ENCODE assay signal across 16 cellular contexts in genomic region chr7:44109991-44110390, GRCh38. TPM values are rescaled to one million over a fixed set of nuclear protein-coding genes. Genes with fewer than 3 reads are reported as not detected.
DNase-seq lines count a peak whose midpoint lies in the region; ATAC-seq and TF ChIP-seq lines count a peak whose summit lies in the region.
"Had no signal": no experiment of that assay in that cellular context is flagged by ENCODE, and none has a peak within 500 bp of the region (broad histone marks: within the 10 kb centered on the region; RNA-seq: fewer than 3 reads in every experiment).

No MANE protein-coding gene starts in this region.

- H3K4me1 ChIP-seq in ascending aorta (peaks cover 32 to 53% of the 10 kb centered on the region in 2 donors), mesenchymal stem cell (ENCODE audit: control insufficient read depth, insufficient read depth, low read depth, low read length) (peaks cover 54% of the 10 kb centered on the region), thoracic aorta (ENCODE audit: control insufficient read depth in 1 of 2, low read depth in 2 of 2) (peaks cover 30 to 91% of the 10 kb centered on the region in 2 donors), foreskin keratinocyte (no peaks in the 10 kb centered on the region)

- peak overlapping the region; percentile 19 for H4K91ac ChIP-seq in mesenchymal stem cell (ENCODE audit: low read length)

- H2BK5ac ChIP-seq in mesenchymal stem cell (ENCODE audit: low read depth, low read length, poor library complexity, severe bottlenecking), result no peak overlapping the region

- intact Hi-C loops in ascending aorta (cut with DNase I), result no loop called here

- peaks cover 5% of the 10 kb centered on the region for H3K27me3 Mint-ChIP-seq in activated T-cell treated with anti-CD3 and anti-CD28 coated beads, Interleukin-2, amount 50 U/mL, for 24 hours
- H3K27me3 Mint-ChIP-seq in activated T-cell treated with anti-CD3 and anti-CD28 coated beads, Interleukin-2, amount 50 U/mL, for 72 hours (ENCODE audit: low read depth), result no peaks in the 10 kb centered on the region

- H4K8ac ChIP-seq in mesenchymal stem cell (ENCODE audit: low read length), result no peak overlapping the region

- no peak overlapping the region for H2BK15ac ChIP-seq in mesenchymal stem cell (ENCODE audit: low read depth, poor library complexity, severe bottlenecking)

- no peak overlapping the region for H3K18ac ChIP-seq in mesenchymal stem cell (ENCODE audit: low read depth in 1 of 2, low read length in 2 of 2)

- peak overlapping the region; percentile 18 for H3K27ac Mint-ChIP-seq in activated T-cell treated with anti-CD3 and anti-CD28 coated beads, Interleukin-2, amount 50 U/mL, for 24 hours
- H3K27ac Mint-ChIP-seq in activated T-cell treated with anti-CD3 and anti-CD28 coated beads, Interleukin-2, amount 50 U/mL, for 72 hours, result no peak overlapping the region
- H3K27ac Mint-ChIP-seq: CD4-positive, alpha-beta T cell; GM23338; H9 had no signal

- no peak overlapping the region for H2BK12ac ChIP-seq in mesenchymal stem cell (ENCODE audit: low read length in 2 of 2)

- H2AK5ac ChIP-seq in mesenchymal stem cell (ENCODE audit: low read length, severe bottlenecking), result no peak overlapping the region

- H3K9me3 Mint-ChIP-seq in activated T-cell treated with anti-CD3 and anti-CD28 coated beads, Interleukin-2, amount 50 U/mL, for 24 hours, result no peaks in the 10 kb centered on the region
- H3K9me3 Mint-ChIP-seq in activated T-cell treated with anti-CD3 and anti-CD28 coated beads, Interleukin-2, amount 50 U/mL, for 72 hours, result no peaks in the 10 kb centered on the region
- H3K9me3 Mint-ChIP-seq: CD4-positive, alpha-beta T cell; GM23338; H9 had no signal

- no peak for ATAC-seq in activated T-cell treated with anti-CD3 and anti-CD28 coated beads, Interleukin-2, amount 50 U/mL, for 72 hours (replicated peaks in 1 of 2)
- ATAC-seq in thoracic aorta (ENCODE audit: insufficient number of reproducible peaks, low FRiP score, low read depth) (no peak), HG02981 (IDR thresholded peaks at IDR 0.05; ENCODE audit: unreplicated experiment) (no peak), foreskin keratinocyte (no peak)
- ATAC-seq: GM23338 had no signal

- H3K36me3 Mint-ChIP-seq in activated T-cell treated with anti-CD3 and anti-CD28 coated beads, Interleukin-2, amount 50 U/mL, for 24 hours (ENCODE audit: low read depth), result peaks cover 63% of the 10 kb centered on the region
- no peaks in the 10 kb centered on the region for H3K36me3 Mint-ChIP-seq in activated T-cell treated with anti-CD3 and anti-CD28 coated beads, Interleukin-2, amount 50 U/mL, for 72 hours (ENCODE audit: insufficient read depth in 2 of 2)

- H3K4me2 ChIP-seq in mesenchymal stem cell (ENCODE audit: low read length, poor library complexity, severe bottlenecking), result no peak overlapping the region
- H3K4me2 ChIP-seq: BLaER1 treated with 17β-estradiol and CSF1 and Interleukin-3, amounts not matched to agents 10 nM and 100 nM; GM23338 had no signal

- H3K4me3 Mint-ChIP-seq in activated T-cell treated with anti-CD3 and anti-CD28 coated beads, Interleukin-2, amount 50 U/mL, for 24 hours, result no peak overlapping the region
- no peak overlapping the region for H3K4me3 Mint-ChIP-seq in activated T-cell treated with anti-CD3 and anti-CD28 coated beads, Interleukin-2, amount 50 U/mL, for 72 hours
- H3K4me3 Mint-ChIP-seq: CD4-positive, alpha-beta T cell; GM23338; H9 had no signal

- no peak overlapping the region for H3K4ac ChIP-seq in mesenchymal stem cell (ENCODE audit: low read depth in 1 of 2, low read length in 2 of 2)

- TF ChIP-seq CTCF in ascending aorta (IDR thresholded peaks at IDR 0.05) (no peak), thoracic aorta (IDR thresholded peaks at IDR 0.05) (no peak), foreskin keratinocyte (conservative IDR thresholded peaks at IDR 0.05) (no peak)

- H3K9ac ChIP-seq in mesenchymal stem cell (ENCODE audit: low read length), result no peak overlapping the region
- H3K9ac ChIP-seq: BLaER1 treated with 17β-estradiol and CSF1 and Interleukin-3, amounts not matched to agents 10 nM and 100 nM had no signal

- no peak for DNase-seq in activated T-cell treated with anti-CD3 and anti-CD28 coated beads, Interleukin-2, amount 50 U/mL, for 24 hours
- no peak for DNase-seq in activated T-cell treated with anti-CD3 and anti-CD28 coated beads, Interleukin-2, amount 50 U/mL, for 72 hours
- no peak for DNase-seq in ascending aorta (ENCODE audit: low spot score in 2 of 2)
- no peak for DNase-seq in mesenchymal stem cell
- DNase-seq in thoracic aorta (ENCODE audit: low spot score), result no peak
- DNase-seq in NCI-H2029 (lab: John Stamatoyannopoulos, UW), result no peak
- no peak for DNase-seq in foreskin keratinocyte
- DNase-seq: AML-193; Calu3; CD4-positive, alpha-beta T cell; DMS 273 treated with DMSO at 0.1 percent for 48 hours; H9 had no signal

- H3K27ac ChIP-seq in ascending aorta, result peak overlapping the region; percentile 99 to 100
- no peak overlapping the region for H3K27ac ChIP-seq in mesenchymal stem cell (ENCODE audit: low read length, poor library complexity, severe bottlenecking)
- peak overlapping the region; percentile 99 to 100 for H3K27ac ChIP-seq in thoracic aorta
- H3K27ac ChIP-seq in foreskin keratinocyte, result no peak overlapping the region
- H3K27ac ChIP-seq: BLaER1 treated with 17β-estradiol and CSF1 and Interleukin-3, amounts not matched to agents 10 nM and 100 nM had no signal

- H3K9me3 ChIP-seq in ascending aorta, result no peaks in the 10 kb centered on the region
- H3K9me3 ChIP-seq in mesenchymal stem cell (ENCODE audit: control insufficient read depth, low read length), result no peaks in the 10 kb centered on the region
- no peaks in the 10 kb centered on the region for H3K9me3 ChIP-seq in thoracic aorta
- H3K9me3 ChIP-seq: BLaER1 treated with 17β-estradiol and CSF1 and Interleukin-3, amounts not matched to agents 10 nM and 100 nM had no signal

- WGBS in mesenchymal stem cell, result 96% methylated on average over 18 of the region's 18 CpGs

- no peak overlapping the region for H3K23ac ChIP-seq in mesenchymal stem cell (ENCODE audit: low read length in 2 of 2)

- H3K14ac ChIP-seq in mesenchymal stem cell (ENCODE audit: low read length in 2 of 2), result no peak overlapping the region

- H3K27me3 ChIP-seq in ascending aorta (no peaks in the 10 kb centered on the region), mesenchymal stem cell (ENCODE audit: control insufficient read depth in 1 of 2, insufficient read depth in 1 of 2, low read length in 2 of 2) (no peaks in the 10 kb centered on the region), thoracic aorta (replicated peaks; ENCODE audit: insufficient read depth) (no peaks in the 10 kb centered on the region), foreskin keratinocyte (no peaks in the 10 kb centered on the region)
- H3K27me3 ChIP-seq: BLaER1 treated with 17β-estradiol and CSF1 and Interleukin-3, amounts not matched to agents 10 nM and 100 nM had no signal

- peaks cover 82 to 91% of the 10 kb centered on the region in 2 donors for H3K36me3 ChIP-seq in ascending aorta
- peaks cover 82 to 91% of the 10 kb centered on the region in 2 experiments for H3K36me3 ChIP-seq in mesenchymal stem cell (ENCODE audit: control insufficient read depth in 1 of 2, insufficient read depth in 2 of 2, low read depth in 1 of 2, low read length in 2 of 2)
- H3K36me3 ChIP-seq in thoracic aorta, result peaks cover 67% of the 10 kb centered on the region

- H3K79me1 ChIP-seq in mesenchymal stem cell (replicated peaks; ENCODE audit: low read length, poor library complexity, severe bottlenecking), result peaks cover 18% of the 10 kb centered on the region

- no peak overlapping the region for H2AFZ ChIP-seq in mesenchymal stem cell (ENCODE audit: low read depth, low read length)
- H2AFZ ChIP-seq: GM23338 had no signal

- H2BK120ac ChIP-seq in mesenchymal stem cell (ENCODE audit: low read depth, low read length), result no peak overlapping the region

- H3K4me1 Mint-ChIP-seq in activated T-cell treated with anti-CD3 and anti-CD28 coated beads, Interleukin-2, amount 50 U/mL, for 24 hours (ENCODE audit: low read depth), result peaks cover 10% of the 10 kb centered on the region
- H3K4me1 Mint-ChIP-seq in activated T-cell treated with anti-CD3 and anti-CD28 coated beads, Interleukin-2, amount 50 U/mL, for 72 hours (ENCODE audit: low read depth), result peaks cover 12% of the 10 kb centered on the region

- H3K4me3 ChIP-seq in ascending aorta, result peak overlapping the region in 1 of 2 donors; percentile 6
- H3K4me3 ChIP-seq in mesenchymal stem cell (ENCODE audit: insufficient read depth in 1 of 2, low read depth in 1 of 2, low read length in 2 of 2), result no peak overlapping the region
- H3K4me3 ChIP-seq in thoracic aorta, result no peak overlapping the region
- H3K4me3 ChIP-seq: BLaER1 treated with 17β-estradiol and CSF1 and Interleukin-3, amounts not matched to agents 10 nM and 100 nM; GM23338 had no signal

RNA-seq across cellular contexts. Expression of gene AEBP1, which starts 5.8 kb away (rescaled TPM):
- 10 to 100 TPM; 18.1 to 18.4 TPM for total RNA-seq in activated T-cell treated with anti-CD3 and anti-CD28 coated beads, Interleukin-2, amount 50 U/mL, for 72 hours
- total RNA-seq in ascending aorta (1,349 TPM), thoracic aorta (1,000 to 10,000 TPM; 1,006 to 1,415 TPM), foreskin keratinocyte (7.3 and 11.6 TPM in 2 replicates)
- polyA plus RNA-seq in mesenchymal stem cell (2013, experiment 1 of 2), result 95.5 TPM
- polyA plus RNA-seq in mesenchymal stem cell (2013, experiment 2 of 2), result 88.2 TPM
- polyA plus RNA-seq in foreskin keratinocyte, result 7.9 and 15.5 TPM in 2 replicates
- total RNA-seq: Calu3 had no signal

RNA-seq across cellular contexts. Expression of gene POLD2, which starts 13.4 kb away (rescaled TPM):
- 100 to 1,000 TPM; 101 to 138 TPM for total RNA-seq in activated T-cell treated with anti-CD3 and anti-CD28 coated beads, Interleukin-2, amount 50 U/mL, for 72 hours
- 97.0 TPM for total RNA-seq in ascending aorta
- 59.3 TPM for polyA plus RNA-seq in mesenchymal stem cell (2013, experiment 1 of 2)
- polyA plus RNA-seq in mesenchymal stem cell (2013, experiment 2 of 2), result 56.2 TPM
- 10 to 100 TPM; 38.7 to 43.8 TPM for total RNA-seq in thoracic aorta
- 183 and 206 TPM in 2 replicates for total RNA-seq in foreskin keratinocyte
- polyA plus RNA-seq in foreskin keratinocyte, result 235 and 262 TPM in 2 replicates

RNA-seq across cellular contexts. Expression of gene POLM, which starts 27.7 kb away (rescaled TPM):
- total RNA-seq in activated T-cell treated with anti-CD3 and anti-CD28 coated beads, Interleukin-2, amount 50 U/mL, for 72 hours, result 10 to 100 TPM; 40.2 to 46.0 TPM
- total RNA-seq in ascending aorta (58.8 TPM), thoracic aorta (10 to 100 TPM; 70.0 to 78.7 TPM), foreskin keratinocyte (11.1 and 11.9 TPM in 2 replicates)
- 6.5 TPM for polyA plus RNA-seq in mesenchymal stem cell (2013, experiment 1 of 2)
- polyA plus RNA-seq in mesenchymal stem cell (2013, experiment 2 of 2), result 5.7 TPM
- polyA plus RNA-seq in foreskin keratinocyte, result 9.6 and 9.8 TPM in 2 replicates

RNA-seq across cellular contexts. Expression of gene MYL7, which starts 31.1 kb away (rescaled TPM):
- total RNA-seq in activated T-cell treated with anti-CD3 and anti-CD28 coated beads, Interleukin-2, amount 50 U/mL, for 72 hours, result not detected
- not detected for total RNA-seq in ascending aorta
- not detected for polyA plus RNA-seq in mesenchymal stem cell (2013, experiment 1 of 2)
- polyA plus RNA-seq in mesenchymal stem cell (2013, experiment 2 of 2), result not detected
- total RNA-seq in thoracic aorta, result not detected
- not detected in 2 replicates for total RNA-seq in foreskin keratinocyte
- polyA plus RNA-seq in foreskin keratinocyte, result not detected in 2 replicates
- total RNA-seq: Calu3; CD4-positive, alpha-beta T cell; GM23338 had no signal
- polyA plus RNA-seq: HepG2 had no signal

RNA-seq across cellular contexts. Expression of gene PGAM2, which starts 44.6 kb away (rescaled TPM):
- 1 to 10 TPM; 1.2 to 1.7 TPM for total RNA-seq in activated T-cell treated with anti-CD3 and anti-CD28 coated beads, Interleukin-2, amount 50 U/mL, for 72 hours
- total RNA-seq in ascending aorta (not detected), thoracic aorta (1 to 10 TPM; 1.8 to 9.5 TPM), foreskin keratinocyte (0.11 TPM in 1 of 2 replicates, not detected in the other)
- polyA plus RNA-seq in mesenchymal stem cell (2013, experiment 1 of 2), result not detected
- polyA plus RNA-seq in mesenchymal stem cell (2013, experiment 2 of 2), result not detected
- polyA plus RNA-seq in foreskin keratinocyte, result 0.08 TPM in 1 of 2 replicates, not detected in the other
- polyA plus RNA-seq: HepG2 had no signal

Comparison
In these comparisons a context has a peak if more than half of its experiments do, and no peak if none do; other contexts are left out.
1. H3K27ac ChIP-seq: peak in ascending aorta (2 of 2) and thoracic aorta (2 of 2); none in mesenchymal stem cell (single experiment) and foreskin keratinocyte (single experiment).
2. RNA of gene AEBP1, which starts 5.8 kb away (total RNA-seq): 1,006 to 1,415 TPM in thoracic aorta and 1,349 TPM in ascending aorta (single experiment); 18.1 to 18.4 TPM in activated T-cell treated with anti-CD3 and anti-CD28 coated beads, Interleukin-2, amount 50 U/mL, for 72 hours and 7.3 to 11.6 TPM in foreskin keratinocyte; every median in the first group is over 10 times any median in the second.